Comparison of ENCODE assay signal across 18 cellular contexts in the genomic region with DNA sequence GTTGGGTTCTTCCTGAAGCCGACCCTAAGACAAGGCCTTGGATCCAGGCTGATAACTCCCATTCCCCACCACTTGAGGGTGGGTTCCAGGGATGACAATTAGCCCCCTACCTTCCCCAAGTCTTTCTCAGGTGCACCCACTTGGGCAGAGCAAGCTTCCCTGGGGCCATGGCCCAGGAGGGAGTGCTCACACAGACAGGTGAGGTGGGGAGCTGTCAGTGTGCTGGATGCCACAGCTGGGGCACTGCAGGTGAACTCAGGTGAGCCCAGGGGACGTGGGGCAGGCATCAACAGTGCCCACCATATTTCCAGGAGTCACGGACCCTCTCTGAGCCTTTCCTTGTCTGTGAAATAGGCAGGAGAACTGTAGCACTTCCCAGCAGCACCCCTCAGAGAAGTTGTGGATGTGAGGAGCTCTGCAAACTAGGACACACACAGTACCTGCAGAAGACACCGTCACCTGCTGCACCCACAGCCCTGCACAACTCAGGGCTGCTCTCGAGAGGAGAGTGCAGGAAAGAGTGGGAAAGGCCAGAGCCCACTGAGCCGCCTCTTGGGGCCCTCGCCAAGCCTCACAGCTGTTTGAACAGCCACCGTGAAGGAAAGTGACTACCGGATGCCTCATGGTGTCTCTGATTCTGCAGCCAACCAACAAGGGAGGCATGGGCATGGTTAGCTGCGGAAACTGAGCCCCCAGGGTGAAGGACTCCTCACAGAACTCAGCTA. TPM values are rescaled to one million over a fixed set of nuclear protein-coding genes. Genes with fewer than 3 reads are reported as not detected.
DNase-seq lines count a peak whose midpoint lies in the region; ATAC-seq, FAIRE-seq and TF ChIP-seq lines count a peak whose summit lies in the region.
"Had no signal": no experiment of that assay in that cellular context is flagged by ENCODE, and none has a peak within 500 bp of the region (broad histone marks: within the 10 kb centered on the region; RNA-seq: fewer than 3 reads in every experiment).

No MANE protein-coding gene starts in this region.

- H2BK20ac ChIP-seq in IMR-90 (ENCODE audit: low read depth, low read length) (no peak overlapping the region), H1 (ENCODE audit: low read length) (0 out of 2 replicates have a peak overlapping the region, but pooled peaks have one; percentile 29)

- H2BK12ac ChIP-seq in H1 (ENCODE audit: low read depth, low read length): peak overlapping the region; percentile 78

- no peak for TF ChIP-seq RAD21 in IMR-90 (IDR thresholded peaks at IDR 0.05; ENCODE audit: low read length)
- TF ChIP-seq RAD21 in H1 (IDR thresholded peaks at IDR 0.05 in 1 of 2, conservative IDR thresholded peaks at IDR 0.05 in 1 of 2; ENCODE audit: low read depth in 2 of 2, low read length in 2 of 2): no peak

- H4K5ac ChIP-seq in IMR-90 (ENCODE audit: low read depth, low read length) (no peak overlapping the region), H1 (ENCODE audit: insufficient read length, low read depth, low read length) (no peak overlapping the region)

- no peak for TF ChIP-seq EP300 in H1 (IDR thresholded peaks at IDR 0.05; ENCODE audit: borderline replicate concordance in 1 of 2, low read depth in 2 of 2, low read length in 2 of 2)
- no peak for TF ChIP-seq EP300 in gastroesophageal sphincter (IDR thresholded peaks at IDR 0.05)

- H4K91ac ChIP-seq in IMR-90 (ENCODE audit: insufficient read depth, low read depth, low read length): no peak overlapping the region
- H4K91ac ChIP-seq in H1 (replicated peaks; ENCODE audit: insufficient read length, low read length): peak overlapping the region; percentile 42

- H3K36me3 ChIP-seq in BLaER1 treated with 17β-estradiol and CSF1 and Interleukin-3, amounts not matched to agents 10 nM and 100 nM: peaks cover 0 to 10% (median 2%) of the 10 kb centered on the region in 11 experiments; a peak in 4 of 22 replicates
- H3K36me3 ChIP-seq in IMR-90 (ENCODE audit: control insufficient read depth, insufficient read depth, low read length): no peaks in the 10 kb centered on the region
- no peaks in the 10 kb centered on the region for H3K36me3 ChIP-seq in H1 (ENCODE audit: control insufficient read depth in 2 of 4, insufficient read depth in 4 of 4, low read length in 3 of 4)
- H3K36me3 ChIP-seq in psoas muscle (ENCODE audit: insufficient read depth in 1 of 2, low read depth in 1 of 2): no peaks in the 10 kb centered on the region
- no peaks in the 10 kb centered on the region for H3K36me3 ChIP-seq in gastroesophageal sphincter

- H3K9ac ChIP-seq in BLaER1 treated with 17β-estradiol and CSF1 and Interleukin-3, amounts not matched to agents 10 nM and 100 nM: peak overlapping the region; percentile 16 to 77 (median 72); a peak in 18 of 22 replicates
- no peak overlapping the region for H3K9ac ChIP-seq in IMR-90 (ENCODE audit: low read depth, low read length)
- no peak overlapping the region; a peak in 1 of 7 replicates for H3K9ac ChIP-seq in H1 (replicated peaks in 1 of 4; ENCODE audit: extremely low read depth in 1 of 4, low read depth in 3 of 4, low read length in 3 of 4)

- no peak for DNase-seq in IMR-90
- no peak for DNase-seq in H1 (ENCODE audit: low read depth in 1 of 2, low spot score in 2 of 2)
- no peak for DNase-seq in psoas muscle
- no peak for DNase-seq in D721Med (ENCODE audit: insufficient read length, low spot score)
- DNase-seq in activated CD4-positive, alpha-beta T cell treated with anti-CD3 and anti-CD28 coated beads, Interleukin-2, amount 50 U/mL, for 48 hours: no peak
- no peak for DNase-seq in T-helper 9 cell
- DNase-seq: activated CD4-positive, alpha-beta T cell treated with anti-CD3 and anti-CD28 coated beads, Interleukin-2, amount 10 ng/mL, durations not matched to agents 7 days and 5 days; activated CD8-positive, alpha-beta memory T cell treated with anti-CD3 and anti-CD28 coated beads, Interleukin-2, amount 50 U/mL, for 4 hours; CD4-positive, CD25-positive, alpha-beta regulatory T cell; DMS79; H7; NCI-H1105; NCI-H2107; stimulated activated naive CD4-positive, alpha-beta T cell treated with Interleukin-2 at 50 U/mL for 16 hours; trophoblast cell had no signal

- H2AK5ac ChIP-seq in IMR-90 (ENCODE audit: low read depth, low read length) (no peak overlapping the region), H1 (ENCODE audit: low read depth, low read length) (no peak overlapping the region)

- H3K14ac ChIP-seq in IMR-90 (replicated peaks; ENCODE audit: low read depth, low read length) (no peak overlapping the region), H1 (ENCODE audit: insufficient read length) (no peak overlapping the region)

- H4K8ac ChIP-seq in IMR-90 (ENCODE audit: low read depth in 2 of 2, low read length in 2 of 2) (no peak overlapping the region), H1 (ENCODE audit: extremely low read depth, insufficient read depth, low read length) (no peak overlapping the region)

- H3K23ac ChIP-seq in IMR-90 (ENCODE audit: low read depth, low read length): no peak overlapping the region
- no peak overlapping the region for H3K23ac ChIP-seq in H1 (ENCODE audit: insufficient read length)

- WGBS in IMR-90 (ENCODE audit: extremely low coverage in 2 of 2, insufficient read length in 1 of 2), 2 experiments: 50% methylated on average over 2 of the region's 10 CpGs; no CpG with 5 or more reads in 1 of the 2 experiments
- 88% methylated on average over 9 of the region's 10 CpGs; no CpG with 5 or more reads in 1 of the 2 experiments for WGBS in H1 (ENCODE audit: extremely low coverage in 1 of 2, insufficient coverage in 1 of 2, insufficient read length in 1 of 2, insufficient replicate concordance in 2 of 2, low coverage in 1 of 2, low lambda C conversion rate in 2 of 2, missing lambda C conversion rate in 1 of 2), 2 experiments
- 48 to 66% (median 61%) methylated on average over 9 to 10 of the region's 10 CpGs for WGBS in psoas muscle, 3 donors
- WGBS in gastroesophageal sphincter (ENCODE audit: low coverage in 1 of 2), 2 donors: 79 to 93% methylated on average over 4 to 5 of the region's 10 CpGs

- peaks cover 84 to 98% (median 92%) of the 10 kb centered on the region in 10 experiments for H3K4me1 ChIP-seq in BLaER1 treated with 17β-estradiol and CSF1 and Interleukin-3, amounts not matched to agents 10 nM and 100 nM
- H3K4me1 ChIP-seq in IMR-90 (ENCODE audit: control insufficient read depth, insufficient read depth, low read length): peaks cover 10% of the 10 kb centered on the region; the same call in 1 of the 2 replicates
- peaks cover 23 to 40% (median 34%) of the 10 kb centered on the region in 4 experiments for H3K4me1 ChIP-seq in H1 (replicated peaks in 1 of 4; ENCODE audit: control insufficient read depth in 3 of 4, insufficient read depth in 4 of 4, low read length in 3 of 4)
- peaks cover 77% of the 10 kb centered on the region for H3K4me1 ChIP-seq in psoas muscle
- H3K4me1 ChIP-seq in gastroesophageal sphincter: peaks cover 0 to 61% (median 21%) of the 10 kb centered on the region in 3 donors

- H3K27me3 ChIP-seq in BLaER1 treated with 17β-estradiol and CSF1 and Interleukin-3, amounts not matched to agents 10 nM and 100 nM: no peaks in the 10 kb centered on the region
- H3K27me3 ChIP-seq in IMR-90 (ENCODE audit: control insufficient read depth, insufficient read depth, low read length): no peaks in the 10 kb centered on the region
- H3K27me3 ChIP-seq in H1 (replicated peaks in 1 of 4; ENCODE audit: control insufficient read depth in 3 of 4, extremely low read depth in 1 of 4, insufficient read depth in 3 of 4, low read length in 3 of 4): no peaks in the 10 kb centered on the region
- no peaks in the 10 kb centered on the region for H3K27me3 ChIP-seq in psoas muscle (ENCODE audit: insufficient read depth in 3 of 3, low read length in 2 of 3)
- H3K27me3 ChIP-seq in gastroesophageal sphincter: no peaks in the 10 kb centered on the region

- no peaks in the 10 kb centered on the region for H3K79me2 ChIP-seq in H1 (ENCODE audit: control insufficient read depth in 1 of 2, insufficient read depth in 2 of 2, low read length in 2 of 2)

- H3K23me2 ChIP-seq in H1 (ENCODE audit: low read depth, low read length): peaks cover 5% of the 10 kb centered on the region; the same call in 1 of the 2 replicates

- H3K4me3 ChIP-seq in BLaER1 treated with 17β-estradiol and CSF1 and Interleukin-3, amounts not matched to agents 10 nM and 100 nM: peak overlapping the region in 6 of 10 experiments; percentile 9 to 45 (median 36); a peak in 9 of 20 replicates
- no peak overlapping the region for H3K4me3 ChIP-seq in IMR-90 (ENCODE audit: insufficient read depth, low read depth, low read length)
- no peak overlapping the region for H3K4me3 ChIP-seq in H1 (ENCODE audit: extremely low read depth in 1 of 4, insufficient read depth in 2 of 4, low read depth in 3 of 4, low read length in 4 of 4)
- peak overlapping the region; percentile 5 for H3K4me3 ChIP-seq in psoas muscle
- H3K4me3 ChIP-seq in gastroesophageal sphincter: no peak overlapping the region

- POLR2A ChIA-PET in IMR-90 (lab: Charles Lee; ENCODE audit: unreplicated experiment) (interaction anchor here (1.3 kb wide), 1 partner anchor 11 kb away, joined by 3 read pairs; no protein-coding TSS in a partner anchor), H1 (lab: Charles Lee; ENCODE audit: partially characterized antibody) (interaction anchor here (1.3 to 3.2 kb wide), 4 partner anchors 11 to 17 kb away, joined by 3 to 8 read pairs (median 4); partner anchors contain the start of gene SH3PXD2A)

- H3K9me1 ChIP-seq in IMR-90 (ENCODE audit: insufficient read depth, low read length): peaks cover 8% of the 10 kb centered on the region

- TF ChIP-seq CTCF in IMR-90 (conservative IDR thresholded peaks at IDR 0.05; ENCODE audit: low read depth, low read length) (no peak), H1 (IDR thresholded peaks at IDR 0.05; ENCODE audit: control extremely low read depth in 1 of 3, insufficient read depth in 1 of 3, low read depth in 1 of 3, low read length in 3 of 3) (no peak), psoas muscle (IDR thresholded peaks at IDR 0.05) (no peak), gastroesophageal sphincter (IDR thresholded peaks at IDR 0.05) (no peak), D721Med (IDR thresholded peaks at IDR 0.05; ENCODE audit: insufficient read depth, missing control alignments) (no peak)

- H2AFZ ChIP-seq in IMR-90 (replicated peaks; ENCODE audit: low read length, poor library complexity): no peak overlapping the region
- H2AFZ ChIP-seq in H1 (ENCODE audit: low read length): no peak overlapping the region

- dilution Hi-C loops in IMR-90 (cut with HindIII; ENCODE audit: low sequenced_read_pairs, unreplicated experiment): no loop called here

- H3K9me3 ChIP-seq in BLaER1 treated with 17β-estradiol and CSF1 and Interleukin-3, amounts not matched to agents 10 nM and 100 nM (replicated peaks in 1 of 11): peaks cover 6 to 7% (median 6%) of the 10 kb centered on the region in 11 experiments; a peak in 21 of 22 replicates
- H3K9me3 ChIP-seq in IMR-90 (ENCODE audit: control insufficient read depth, insufficient read depth, low read length) (no peaks in the 10 kb centered on the region), H1 (ENCODE audit: insufficient read depth in 2 of 2, low read depth in 1 of 2, low read length in 1 of 2) (0 out of 4 replicates have a peak, but pooled peaks cover 0 to 5% of the 10 kb centered on the region in 2 experiments), psoas muscle (no peaks in the 10 kb centered on the region), gastroesophageal sphincter (no peaks in the 10 kb centered on the region)

- H3K4ac ChIP-seq in IMR-90 (ENCODE audit: low read depth, low read length): no peak overlapping the region
- H3K4ac ChIP-seq in H1 (replicated peaks; ENCODE audit: insufficient read length, low read depth, low read length): peak overlapping the region; percentile 39

- no peak overlapping the region for H2BK15ac ChIP-seq in IMR-90 (ENCODE audit: low read depth, low read length)
- peak overlapping the region; percentile 66 for H2BK15ac ChIP-seq in H1 (ENCODE audit: low read length)

- TF ChIP-seq POLR2A in IMR-90 (IDR thresholded peaks at IDR 0.05; ENCODE audit: low read depth, low read length) (no peak), H1 (IDR thresholded peaks at IDR 0.05; ENCODE audit: control extremely low read depth in 1 of 2, low read depth in 2 of 2, low read length in 2 of 2) (no peak), gastroesophageal sphincter (IDR thresholded peaks at IDR 0.05) (no peak)

- CTCF ChIA-PET in IMR-90 (lab: Yijun Ruan, JAX) (interaction anchor here (1.5 to 1.6 kb wide), 2 partner anchors 9 to 11 kb away, joined by 3 to 4 read pairs; no protein-coding TSS in a partner anchor), H1 (lab: Charles Lee; ENCODE audit: partially characterized antibody) (interaction anchor here (0.5 to 3.5 kb wide), 19 partner anchors 10 to 128 kb away, joined by 3 to 14 read pairs (median 3); partner anchors contain the start of gene SH3PXD2A)

- in situ Hi-C loops in IMR-90 (cut with MboI; ENCODE audit: low sequenced_read_pairs): no loop called here

- FAIRE-seq in H1 (lab: Jason Lieb, UNC) (no peak), D721Med (lab: Jason Lieb, UNC) (no peak)
- FAIRE-seq: GM18507 had no signal

- intact Hi-C loops in IMR-90 (cut with micrococcal nuclease) (no loop called here), psoas muscle (cut with DNase I) (no loop called here)

- peak overlapping the region; percentile 87 to 98 (median 95) for H3K4me2 ChIP-seq in BLaER1 treated with 17β-estradiol and CSF1 and Interleukin-3, amounts not matched to agents 10 nM and 100 nM
- no peak overlapping the region for H3K4me2 ChIP-seq in IMR-90 (ENCODE audit: low read depth, low read length)
- no peak overlapping the region for H3K4me2 ChIP-seq in H1 (ENCODE audit: insufficient read depth in 1 of 2, low read depth in 2 of 2, low read length in 2 of 2)

- peaks cover 0 to 66% (median 18%) of the 10 kb centered on the region in 11 experiments; a peak in 13 of 22 replicates for H4K20me1 ChIP-seq in BLaER1 treated with 17β-estradiol and CSF1 and Interleukin-3, amounts not matched to agents 10 nM and 100 nM
- H4K20me1 ChIP-seq in IMR-90 (ENCODE audit: insufficient read depth, low read length) (peaks cover 9% of the 10 kb centered on the region; the same call in 1 of the 2 replicates), H1 (replicated peaks in 1 of 2; ENCODE audit: control insufficient read depth in 1 of 2, insufficient read depth in 2 of 2, low read length in 2 of 2) (no peaks in the 10 kb centered on the region)

- H3K79me1 ChIP-seq in IMR-90 (ENCODE audit: low read depth in 1 of 2, low read length in 2 of 2) (peaks cover 31 to 69% of the 10 kb centered on the region in 2 experiments), H1 (ENCODE audit: low read depth, low read length) (no peaks in the 10 kb centered on the region)

- no peak for ATAC-seq in IMR-90 (ENCODE audit: low read depth)
- no peak for ATAC-seq in psoas muscle
- no peak for ATAC-seq in gastroesophageal sphincter

- H3K18ac ChIP-seq in IMR-90 (ENCODE audit: low read depth, low read length) (no peak overlapping the region), H1 (ENCODE audit: extremely low read depth, low read length) (peak overlapping the region; percentile 41; the same call in 1 of the 2 replicates)

- BruUV-seq in IMR-90 (replicated peaks; lab: Mats Ljungman, UMichigan): no TSS peak

- H2BK5ac ChIP-seq in IMR-90 (ENCODE audit: low read depth, low read length, poor library complexity, severe bottlenecking) (no peak overlapping the region), H1 (ENCODE audit: low read depth, low read length) (peak overlapping the region; percentile 50; the same call in 1 of the 2 replicates)

- H2AK9ac ChIP-seq in IMR-90 (replicated peaks; ENCODE audit: low read depth, low read length, poor library complexity): peak overlapping the region; percentile 14

- no peak overlapping the region for H2BK120ac ChIP-seq in IMR-90 (ENCODE audit: low read depth, low read length)
- H2BK120ac ChIP-seq in H1 (replicated peaks; ENCODE audit: low read depth, low read length): no peak overlapping the region

- H3K56ac ChIP-seq in IMR-90 (ENCODE audit: extremely low read depth, insufficient read depth, low read length) (no peak overlapping the region), H1 (replicated peaks; ENCODE audit: insufficient read length, low read depth, low read length) (no peak overlapping the region)

- peak overlapping the region in 10 of 11 experiments; percentile 30 to 98 (median 87); a peak in 18 of 22 replicates for H3K27ac ChIP-seq in BLaER1 treated with 17β-estradiol and CSF1 and Interleukin-3, amounts not matched to agents 10 nM and 100 nM
- no peak overlapping the region for H3K27ac ChIP-seq in IMR-90 (ENCODE audit: insufficient read depth, low read length)
- no peak overlapping the region for H3K27ac ChIP-seq in H1 (ENCODE audit: low read depth, low read length)
- H3K27ac ChIP-seq in psoas muscle: no peak overlapping the region
- H3K27ac ChIP-seq in gastroesophageal sphincter: no peak overlapping the region

RNA-seq across cellular contexts. Expression of gene SH3PXD2A, which starts 17.8 kb away (rescaled TPM):
- total RNA-seq in IMR-90 (2012; rRNA removed) (6.3 and 6.7 TPM in 2 replicates), psoas muscle (10 to 100 TPM; 10.6 to 57.7 (median 31.4) TPM), gastroesophageal sphincter (10 to 100 TPM; 31.2 to 65.2 (median 39.5) TPM)
- polyA plus RNA-seq in IMR-90 (2012; rRNA removed) (23.0 and 26.3 TPM in 2 replicates), H1 (2011; rRNA removed) (5.4 and 7.9 TPM in 2 replicates), psoas muscle (1 to 10 TPM; 3.0 to 5.9 (median 4.1) TPM)
- 10.2 and 16.7 TPM in 2 replicates for polyA plus RNA-seq in IMR-90 (2012; cell fraction: cytosol; rRNA removed)
- polyA plus RNA-seq in IMR-90 (2012; cell fraction: nucleus; rRNA removed; ENCODE audit: low replicate concordance): 51.9 and 61.4 TPM in 2 replicates
- 15.3 and 16.3 TPM in 2 replicates for total RNA-seq in H1 (2021; fragmentation: NEBNext Ultra II Directional; extraction: Animal tissue kit (Norgen Biotek cat#: 25700))
- 8.8 TPM for polyA plus RNA-seq in H1 (2011; cell fraction: cytosol; rRNA removed)
- 18.7 TPM for polyA plus RNA-seq in H1 (2011; cell fraction: nucleus; rRNA removed)
- polyA plus RNA-seq in H1 (2012, experiment 1 of 2): 7.5 to 10.9 TPM (median 9.6 TPM) in 4 replicates
- polyA plus RNA-seq in H1 (2012, experiment 2 of 2): 5.7 TPM
- polyA plus RNA-seq in H1 (2013, experiment 1 of 2): 6.2 TPM
- 6.0 TPM for polyA plus RNA-seq in H1 (2013, experiment 2 of 2)
- 5.6 TPM in 2 replicates for polyA minus RNA-seq in H1 (2011; rRNA and poly(A)+ RNA removed)
- 7.1 TPM for polyA minus RNA-seq in H1 (2011; cell fraction: cytosol; rRNA and poly(A)+ RNA removed)
- polyA minus RNA-seq in H1 (2011; cell fraction: nucleus; rRNA and poly(A)+ RNA removed): 4.9 TPM

Comparison
In these comparisons a context has a peak if more than half of its experiments do, and no peak if none do; other contexts are left out.
1. H3K27ac ChIP-seq: peak in BLaER1 treated with 17β-estradiol and CSF1 and Interleukin-3, amounts not matched to agents 10 nM and 100 nM (10 of 11); none in IMR-90 (single experiment), H1 (single experiment), psoas muscle (single experiment) and gastroesophageal sphincter (0 of 4).
2. H3K4me2 ChIP-seq: peak in BLaER1 treated with 17β-estradiol and CSF1 and Interleukin-3, amounts not matched to agents 10 nM and 100 nM (11 of 11); none in IMR-90 (single experiment) and H1 (0 of 2).
3. H3K4me3 ChIP-seq: peak in BLaER1 treated with 17β-estradiol and CSF1 and Interleukin-3, amounts not matched to agents 10 nM and 100 nM (6 of 10) and psoas muscle (single experiment); none in IMR-90 (single experiment), H1 (0 of 4) and gastroesophageal sphincter (0 of 2).
4. H3K9ac ChIP-seq: peak in BLaER1 treated with 17β-estradiol and CSF1 and Interleukin-3, amounts not matched to agents 10 nM and 100 nM (11 of 11); none in IMR-90 (single experiment) and H1 (0 of 4).